In the genomic region with DNA sequence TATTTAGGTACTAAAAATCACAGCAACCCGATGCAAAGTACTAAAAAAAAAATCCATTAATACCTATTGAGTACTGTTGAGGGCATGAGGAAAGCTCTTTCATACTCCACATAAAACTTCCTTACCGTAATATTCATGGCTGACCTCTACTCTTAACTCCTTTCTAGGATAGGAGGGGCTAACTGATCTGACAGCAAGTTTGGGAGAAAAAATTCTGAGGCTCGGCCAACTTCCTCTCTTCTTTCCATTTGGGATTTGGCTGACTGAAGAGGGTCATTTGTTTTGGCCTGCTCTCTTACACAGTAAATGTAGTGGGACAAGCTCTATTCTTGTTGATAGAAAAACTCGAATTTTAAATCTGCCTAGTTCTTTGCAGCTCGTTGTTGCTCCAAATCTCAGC, we compare ENCODE assay signal across 12 cellular contexts. TPM values are rescaled to one million over a fixed set of nuclear protein-coding genes. Genes with fewer than 3 reads are reported as not detected.
DNase-seq lines count a peak whose midpoint lies in the region; ATAC-seq and TF ChIP-seq lines count a peak whose summit lies in the region.
"Had no signal": no experiment of that assay in that cellular context is flagged by ENCODE, and none has a peak within 500 bp of the region (broad histone marks: within the 10 kb centered on the region; RNA-seq: fewer than 3 reads in every experiment).

No MANE protein-coding gene starts in this region.

- no peak for TF ChIP-seq RAD21 in SK-N-SH (IDR thresholded peaks at IDR 0.05; ENCODE audit: low read length)

- no peak overlapping the region for H3K9ac ChIP-seq in BLaER1
- H3K9ac ChIP-seq in SK-N-SH: no peak overlapping the region

- H3K9me3 Mint-ChIP-seq in activated T-helper 17 cell treated with anti-CD3 and anti-CD28 coated beads, Interleukin-2, amount 50 U/mL, for 72 hours: no peaks in the 10 kb centered on the region
- H3K9me3 Mint-ChIP-seq: activated T-cell treated with anti-CD3 and anti-CD28 coated beads, Interleukin-2, amount 50 U/mL, for 4 hours had no signal

- 22 to 32% (median 26%) methylated on average over 5 of the region's 5 CpGs for WGBS in ovary, 3 donors
- 94% methylated on average over 5 of the region's 5 CpGs for WGBS in SK-N-SH (ENCODE audit: low lambda C conversion rate)

- no peaks in the 10 kb centered on the region for H3F3A ChIP-seq in SK-N-SH (replicated peaks; ENCODE audit: insufficient read depth)

- CTCF ChIA-PET in SK-N-SH (lab: Yijun Ruan, JAX): interaction anchor here (1.1 kb wide), 1 partner anchor 186 kb away, joined by 3 read pairs; no protein-coding TSS in a partner anchor

- H3K4me3 Mint-ChIP-seq in activated T-helper 17 cell treated with anti-CD3 and anti-CD28 coated beads, Interleukin-2, amount 50 U/mL, for 72 hours: peak overlapping the region; percentile 31
- H3K4me3 Mint-ChIP-seq: activated T-cell treated with anti-CD3 and anti-CD28 coated beads, Interleukin-2, amount 50 U/mL, for 4 hours had no signal

- H3K27ac ChIP-seq in BLaER1 (no peak overlapping the region), lower lobe of right lung (peak overlapping the region; percentile 33), ovary (no peak overlapping the region), SK-N-SH (ENCODE audit: low read depth in 2 of 2, low read length in 1 of 2) (no peak overlapping the region)
- H3K27ac ChIP-seq: coronary artery, esophagus muscularis mucosa had no signal

- H3K4me3 ChIP-seq in BLaER1 (no peak overlapping the region), lower lobe of right lung (no peak overlapping the region), ovary (no peak overlapping the region), SK-N-SH (ENCODE audit: low read depth in 2 of 2, low read length in 1 of 2) (no peak overlapping the region)
- H3K4me3 ChIP-seq: coronary artery, esophagus muscularis mucosa had no signal

- H3K27me3 ChIP-seq in BLaER1: no peaks in the 10 kb centered on the region
- no peaks in the 10 kb centered on the region for H3K27me3 ChIP-seq in lower lobe of right lung (ENCODE audit: low read depth)
- H3K27me3 ChIP-seq in ovary: no peaks in the 10 kb centered on the region
- no peaks in the 10 kb centered on the region for H3K27me3 ChIP-seq in SK-N-SH (ENCODE audit: insufficient read depth)
- H3K27me3 ChIP-seq: esophagus muscularis mucosa had no signal

- H3K27me3 Mint-ChIP-seq in activated T-helper 17 cell treated with anti-CD3 and anti-CD28 coated beads, Interleukin-2, amount 50 U/mL, for 72 hours: no peaks in the 10 kb centered on the region

- H4K20me1 ChIP-seq in BLaER1 (no peaks in the 10 kb centered on the region), SK-N-SH (ENCODE audit: insufficient read depth) (no peaks in the 10 kb centered on the region)

- no peak overlapping the region for H2AFZ ChIP-seq in SK-N-SH (ENCODE audit: low read depth)

- peaks cover under 1% of the 10 kb centered on the region for H3K36me3 Mint-ChIP-seq in activated T-helper 17 cell treated with anti-CD3 and anti-CD28 coated beads, Interleukin-2, amount 50 U/mL, for 72 hours (ENCODE audit: low read depth)

- DNase-seq in lower lobe of right lung: no peak
- DNase-seq in ovary: no peak
- DNase-seq in NCI-H2029 (lab: John Stamatoyannopoulos, UW): no peak
- no peak for DNase-seq in SK-N-SH
- DNase-seq: amniotic stem cell had no signal

- H3K4me2 ChIP-seq in BLaER1: peak overlapping the region; percentile 40; the same call in 1 of the 2 replicates
- no peak overlapping the region for H3K4me2 ChIP-seq in SK-N-SH

- no peak overlapping the region for H3K27ac Mint-ChIP-seq in activated T-helper 17 cell treated with anti-CD3 and anti-CD28 coated beads, Interleukin-2, amount 50 U/mL, for 72 hours

- POLR2A ChIA-PET in SK-N-SH (lab: Yijun Ruan, JAX): interaction anchor here (1.0 kb wide), 1 partner anchor 8 kb away, joined by 6 read pairs; no protein-coding TSS in a partner anchor

- no peak for TF ChIP-seq POLR2A in ovary (IDR thresholded peaks at IDR 0.05)

- TF ChIP-seq EP300 in ovary (IDR thresholded peaks at IDR 0.05) (no peak), SK-N-SH (IDR thresholded peaks at IDR 0.05; ENCODE audit: borderline replicate concordance in 1 of 2, low read depth in 1 of 2, low read length in 1 of 2) (no peak)

- H3K9me3 ChIP-seq in BLaER1 (no peaks in the 10 kb centered on the region), lower lobe of right lung (no peaks in the 10 kb centered on the region), ovary (no peaks in the 10 kb centered on the region), SK-N-SH (no peaks in the 10 kb centered on the region)
- H3K9me3 ChIP-seq: esophagus muscularis mucosa had no signal

- peak; percentile 1 for ATAC-seq in GM18873 (IDR thresholded peaks at IDR 0.05; ENCODE audit: low FRiP score, unreplicated experiment)
- no peak for ATAC-seq in activated T-helper 17 cell treated with anti-CD3 and anti-CD28 coated beads, Interleukin-2, amount 50 U/mL, for 72 hours (replicated peaks)
- ATAC-seq in lower lobe of right lung: peak; percentile 24 to 69
- no peak for ATAC-seq in HG02870 (IDR thresholded peaks at IDR 0.05; ENCODE audit: unreplicated experiment)

- H3K79me2 ChIP-seq in SK-N-SH (ENCODE audit: insufficient read depth): peaks cover 7% of the 10 kb centered on the region; the same call in 1 of the 2 replicates

- TF ChIP-seq CTCF in lower lobe of right lung (IDR thresholded peaks at IDR 0.05): no peak
- TF ChIP-seq CTCF in ovary (IDR thresholded peaks at IDR 0.05): no peak
- no peak for TF ChIP-seq CTCF in SK-N-SH (IDR thresholded peaks at IDR 0.05)

- H3K9me2 ChIP-seq in SK-N-SH: no peaks in the 10 kb centered on the region

- peaks cover 10% of the 10 kb centered on the region; the same call in 1 of the 2 replicates for H3K36me3 ChIP-seq in BLaER1
- no peaks in the 10 kb centered on the region for H3K36me3 ChIP-seq in lower lobe of right lung
- no peaks in the 10 kb centered on the region for H3K36me3 ChIP-seq in ovary
- H3K36me3 ChIP-seq in SK-N-SH (replicated peaks in 1 of 2; ENCODE audit: control insufficient read depth in 1 of 2, insufficient read depth in 2 of 2, low read length in 1 of 2): no peaks in the 10 kb centered on the region
- H3K36me3 ChIP-seq: esophagus muscularis mucosa had no signal

- H3K4me1 Mint-ChIP-seq in activated T-helper 17 cell treated with anti-CD3 and anti-CD28 coated beads, Interleukin-2, amount 50 U/mL, for 72 hours: peaks cover 10% of the 10 kb centered on the region

- H3K4me1 ChIP-seq in BLaER1 (peaks cover 11% of the 10 kb centered on the region), lower lobe of right lung (no peaks in the 10 kb centered on the region), ovary (ENCODE audit: insufficient read depth) (peaks cover 2% of the 10 kb centered on the region), SK-N-SH (ENCODE audit: control insufficient read depth in 1 of 2, insufficient read depth in 2 of 2, low read depth in 1 of 2, low read length in 1 of 2) (no peaks in the 10 kb centered on the region; a peak in 1 of 4 replicates)

- intact Hi-C loops in lower lobe of right lung (cut with DNase I): no loop called here
- intact Hi-C loops in ovary (cut with DNase I): no loop called here

TF ChIP-seq in SK-N-SH, 30 proteins besides CTCF, POLR2A, EP300 and RAD21 (continues in another document):
- TF ChIP-seq JUND (IDR thresholded peaks at IDR 0.05) (no peak), MAX (IDR thresholded peaks at IDR 0.05; ENCODE audit: low read depth) (no peak), TEAD4 (IDR thresholded peaks at IDR 0.05; ENCODE audit: borderline replicate concordance, insufficient read depth) (no peak), SMC3 (IDR thresholded peaks at IDR 0.05; ENCODE audit: low read depth, low read length) (no peak), FOSL2 (IDR thresholded peaks at IDR 0.05; ENCODE audit: borderline replicate concordance, low read depth) (no peak), SIN3A (IDR thresholded peaks at IDR 0.05; ENCODE audit: borderline replicate concordance, low read depth, low read length) (no peak), RXRA (IDR thresholded peaks at IDR 0.05; ENCODE audit: borderline replicate concordance, low read depth) (no peak), MXI1 (IDR thresholded peaks at IDR 0.05; ENCODE audit: low read depth, low read length) (no peak)
- TF ChIP-seq, protein P1, sequence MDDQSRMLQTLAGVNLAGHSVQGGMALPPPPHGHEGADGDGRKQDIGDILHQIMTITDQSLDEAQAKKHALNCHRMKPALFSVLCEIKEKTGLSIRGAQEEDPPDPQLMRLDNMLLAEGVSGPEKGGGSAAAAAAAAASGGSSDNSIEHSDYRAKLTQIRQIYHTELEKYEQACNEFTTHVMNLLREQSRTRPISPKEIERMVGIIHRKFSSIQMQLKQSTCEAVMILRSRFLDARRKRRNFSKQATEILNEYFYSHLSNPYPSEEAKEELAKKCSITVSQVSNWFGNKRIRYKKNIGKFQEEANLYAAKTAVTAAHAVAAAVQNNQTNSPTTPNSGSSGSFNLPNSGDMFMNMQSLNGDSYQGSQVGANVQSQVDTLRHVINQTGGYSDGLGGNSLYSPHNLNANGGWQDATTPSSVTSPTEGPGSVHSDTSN (IDR thresholded peaks at IDR 0.05): no peak
- TF ChIP-seq, protein P2, sequence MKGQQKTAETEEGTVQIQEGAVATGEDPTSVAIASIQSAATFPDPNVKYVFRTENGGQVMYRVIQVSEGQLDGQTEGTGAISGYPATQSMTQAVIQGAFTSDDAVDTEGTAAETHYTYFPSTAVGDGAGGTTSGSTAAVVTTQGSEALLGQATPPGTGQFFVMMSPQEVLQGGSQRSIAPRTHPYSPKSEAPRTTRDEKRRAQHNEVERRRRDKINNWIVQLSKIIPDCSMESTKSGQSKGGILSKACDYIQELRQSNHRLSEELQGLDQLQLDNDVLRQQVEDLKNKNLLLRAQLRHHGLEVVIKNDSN (IDR thresholded peaks at IDR 0.05; ENCODE audit: borderline replicate concordance, low read depth): no peak
- TF ChIP-seq, protein P3, sequence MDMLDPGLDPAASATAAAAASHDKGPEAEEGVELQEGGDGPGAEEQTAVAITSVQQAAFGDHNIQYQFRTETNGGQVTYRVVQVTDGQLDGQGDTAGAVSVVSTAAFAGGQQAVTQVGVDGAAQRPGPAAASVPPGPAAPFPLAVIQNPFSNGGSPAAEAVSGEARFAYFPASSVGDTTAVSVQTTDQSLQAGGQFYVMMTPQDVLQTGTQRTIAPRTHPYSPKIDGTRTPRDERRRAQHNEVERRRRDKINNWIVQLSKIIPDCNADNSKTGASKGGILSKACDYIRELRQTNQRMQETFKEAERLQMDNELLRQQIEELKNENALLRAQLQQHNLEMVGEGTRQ (IDR thresholded peaks at IDR 0.05; ENCODE audit: borderline replicate concordance, low read depth, low read length): no peak

RNA-seq across cellular contexts. Expression of gene USPL1, which starts 9.4 kb away (rescaled TPM):
- 10 to 100 TPM; 17.3 to 18.6 TPM for total RNA-seq in activated T-helper 17 cell treated with anti-CD3 and anti-CD28 coated beads, Interleukin-2, amount 50 U/mL, for 72 hours
- total RNA-seq in lower lobe of right lung (14.9 TPM), ovary (10 to 100 TPM; 19.4 to 26.8 (median 22.4) TPM)
- polyA plus RNA-seq in ovary (10 to 100 TPM; 12.1 to 16.2 TPM), SK-N-SH (2012; rRNA removed) (6.4 and 9.2 TPM in 2 replicates)
- 8.1 and 9.0 TPM in 2 replicates for polyA plus RNA-seq in SK-N-SH (2012; cell fraction: cytosol; rRNA removed)
- polyA plus RNA-seq in SK-N-SH (2012; cell fraction: nucleus; rRNA removed): 12.4 and 22.4 TPM in 2 replicates

Comparison
In these comparisons a context has a peak if more than half of its experiments do, and no peak if none do; other contexts are left out.
1. ATAC-seq: peak in GM18873 (single experiment) and lower lobe of right lung (2 of 2); none in activated T-helper 17 cell treated with anti-CD3 and anti-CD28 coated beads, Interleukin-2, amount 50 U/mL, for 72 hours (single experiment) and HG02870 (single experiment).